33 cellular contexts compared by ENCODE assay signal in genomic region chr5:43352916-43353315, GRCh38. TPM values are rescaled to one million over a fixed set of nuclear protein-coding genes. Genes with fewer than 3 reads are reported as not detected.
"Had no signal": no experiment of that assay in that cellular context is flagged by ENCODE, and none has a peak within 500 bp of the region (broad histone marks: within the 10 kb centered on the region; RNA-seq: fewer than 3 reads in every experiment).

No MANE protein-coding gene starts in this region.

- H3K9me3 Mint-ChIP-seq: activated CD4-positive, alpha-beta memory T cell treated with anti-CD3 and anti-CD28 coated beads for 36 hours; activated naive CD4-positive, alpha-beta T cell treated with anti-CD3 and anti-CD28 coated beads for 36 hours; activated naive CD4-positive, alpha-beta T cell treated with anti-CD3 and anti-CD28 coated beads, Interleukin-2, amount 50 U/mL, for 24 hours; activated naive CD8-positive, alpha-beta T cell treated with anti-CD3 and anti-CD28 coated beads for 36 hours; activated naive CD8-positive, alpha-beta T cell treated with anti-CD3 and anti-CD28 coated beads, Interleukin-2, amount 50 U/mL, for 24 hours; activated T-helper 1 cell treated with anti-CD3 and anti-CD28 coated beads, Interleukin-12 subunit alpha, Interleukin-12 subunit beta, Interleukin-2, Interleukin-4 antibody, amounts not matched to agents 30 ng/mL and 10 ng/mL and 1 ng/mL, durations not matched to agents 14 hours and 24 hours and 36 hours; activated T-helper 2 cell treated with anti-CD3 and anti-CD28 coated beads, Interferon-gamma antibody, Interleukin-2, Interleukin-4, amounts not matched to agents 10 μg/mL and 5 μg/mL and 100 μg/mL, durations not matched to agents 14 hours and 24 hours and 36 hours; brain had no signal

- H3K4me1 ChIP-seq: adrenal gland, ascending aorta, breast epithelium, colonic mucosa had no signal

- H3K36me3 Mint-ChIP-seq: activated CD4-positive, alpha-beta memory T cell treated with anti-CD3 and anti-CD28 coated beads for 36 hours; activated CD8-positive, alpha-beta memory T cell treated with anti-CD3 and anti-CD28 coated beads, Interleukin-2, amount 10 ng/mL, durations not matched to agents 7 days and 5 days; activated naive CD4-positive, alpha-beta T cell treated with anti-CD3 and anti-CD28 coated beads, Interleukin-2, amount 50 U/mL, for 24 hours; activated naive CD8-positive, alpha-beta T cell treated with anti-CD3 and anti-CD28 coated beads for 36 hours; brain had no signal

- DNase-seq: activated CD4-positive, alpha-beta memory T cell treated with anti-CD3 and anti-CD28 coated beads for 36 hours; activated CD4-positive, alpha-beta T cell treated with anti-CD3 and anti-CD28 coated beads for 36 hours; activated CD4-positive, alpha-beta T cell treated with anti-CD3 and anti-CD28 coated beads, Interleukin-2, amount 10 ng/mL, durations not matched to agents 24 days and 14 days; activated CD4-positive, CD25-positive, alpha-beta regulatory T cell; activated CD4-positive, CD25-positive, alpha-beta regulatory T cell treated with anti-CD3 and anti-CD28 coated beads, Interleukin-2, amount 50 U/mL, for 72 hours; activated CD8-positive, alpha-beta memory T cell treated with anti-CD3 and anti-CD28 coated beads, Interleukin-2, amount 10 ng/mL, durations not matched to agents 7 days and 5 days; activated CD8-positive, alpha-beta memory T cell treated with anti-CD3 and anti-CD28 coated beads, Interleukin-2, amount 50 U/mL, for 4 hours; activated CD8-positive, alpha-beta T cell treated with anti-CD3 and anti-CD28 coated beads, Interleukin-2, amount 10 ng/mL, durations not matched to agents 7 days and 5 days; activated effector memory CD4-positive, alpha-beta T cell treated with anti-CD3 and anti-CD28 coated beads, Interleukin-2, amount 50 U/mL, for 16 hours; activated naive CD4-positive, alpha-beta T cell treated with anti-CD3 and anti-CD28 coated beads for 36 hours; activated naive CD8-positive, alpha-beta T cell treated with anti-CD3 and anti-CD28 coated beads for 36 hours; activated naive CD8-positive, alpha-beta T cell treated with anti-CD3 and anti-CD28 coated beads, Interleukin-2, amount 50 U/mL, for 24 hours; activated T-cell treated with anti-CD3 and anti-CD28 coated beads, Interleukin-2, amount 50 U/mL, for 1 hour; activated T-cell treated with anti-CD3 and anti-CD28 coated beads, Interleukin-2, amount 50 U/mL, for 48 hours; adrenal gland; amygdala; central memory CD4-positive, alpha-beta T cell; cerebellar nuclear complex; colonic mucosa; effector CD8-positive, alpha-beta T cell; foreskin fibroblast; heart left ventricle; T-helper 2 cell had no signal

- H3K4me3 Mint-ChIP-seq: activated CD4-positive, alpha-beta memory T cell treated with anti-CD3 and anti-CD28 coated beads for 36 hours; activated CD4-positive, alpha-beta T cell treated with anti-CD3 and anti-CD28 coated beads for 36 hours; activated CD4-positive, alpha-beta T cell treated with anti-CD3 and anti-CD28 coated beads, Interleukin-2, amount 10 ng/mL, durations not matched to agents 24 days and 14 days; activated CD8-positive, alpha-beta memory T cell treated with anti-CD3 and anti-CD28 coated beads, Interleukin-2, amount 10 ng/mL, durations not matched to agents 7 days and 5 days; activated CD8-positive, alpha-beta T cell treated with anti-CD3 and anti-CD28 coated beads, Interleukin-2, amount 10 ng/mL, durations not matched to agents 7 days and 5 days; activated naive CD4-positive, alpha-beta T cell treated with anti-CD3 and anti-CD28 coated beads for 36 hours; activated naive CD4-positive, alpha-beta T cell treated with anti-CD3 and anti-CD28 coated beads, Interleukin-2, amount 50 U/mL, for 24 hours; activated naive CD8-positive, alpha-beta T cell treated with anti-CD3 and anti-CD28 coated beads for 36 hours; activated naive CD8-positive, alpha-beta T cell treated with anti-CD3 and anti-CD28 coated beads, Interleukin-2, amount 50 U/mL, for 24 hours; activated T-helper 1 cell treated with anti-CD3 and anti-CD28 coated beads, Interleukin-12 subunit alpha, Interleukin-12 subunit beta, Interleukin-2, Interleukin-4 antibody, amounts not matched to agents 30 ng/mL and 10 ng/mL and 1 ng/mL, durations not matched to agents 14 hours and 24 hours and 36 hours; brain had no signal

- H3K27me3 Mint-ChIP-seq: activated CD4-positive, alpha-beta T cell treated with anti-CD3 and anti-CD28 coated beads, Interleukin-2, amount 10 ng/mL, durations not matched to agents 24 days and 14 days had no signal

- H3K4me3 ChIP-seq: adrenal gland, ascending aorta, breast epithelium, cardiac muscle cell, colonic mucosa, heart left ventricle had no signal

- H3K36me3 ChIP-seq: adrenal gland, ascending aorta, breast epithelium, cardiac muscle cell, colonic mucosa, heart left ventricle had no signal

- H3K27me3 ChIP-seq: adrenal gland, ascending aorta, breast epithelium, cardiac muscle cell, colonic mucosa had no signal

- H3K27ac Mint-ChIP-seq: activated CD4-positive, alpha-beta memory T cell treated with anti-CD3 and anti-CD28 coated beads for 36 hours; activated CD4-positive, alpha-beta T cell treated with anti-CD3 and anti-CD28 coated beads for 36 hours; activated CD4-positive, alpha-beta T cell treated with anti-CD3 and anti-CD28 coated beads, Interleukin-2, amount 10 ng/mL, durations not matched to agents 24 days and 14 days; activated CD8-positive, alpha-beta memory T cell treated with anti-CD3 and anti-CD28 coated beads, Interleukin-2, amount 10 ng/mL, durations not matched to agents 7 days and 5 days; activated CD8-positive, alpha-beta T cell treated with anti-CD3 and anti-CD28 coated beads, Interleukin-2, amount 10 ng/mL, durations not matched to agents 7 days and 5 days; activated naive CD4-positive, alpha-beta T cell treated with anti-CD3 and anti-CD28 coated beads for 36 hours; activated naive CD4-positive, alpha-beta T cell treated with anti-CD3 and anti-CD28 coated beads, Interleukin-2, amount 50 U/mL, for 24 hours; activated naive CD8-positive, alpha-beta T cell treated with anti-CD3 and anti-CD28 coated beads for 36 hours; activated naive CD8-positive, alpha-beta T cell treated with anti-CD3 and anti-CD28 coated beads, Interleukin-2, amount 50 U/mL, for 24 hours; activated T-helper 1 cell treated with anti-CD3 and anti-CD28 coated beads, Interleukin-12 subunit alpha, Interleukin-12 subunit beta, Interleukin-2, Interleukin-4 antibody, amounts not matched to agents 30 ng/mL and 10 ng/mL and 1 ng/mL, durations not matched to agents 14 hours and 24 hours and 36 hours; activated T-helper 2 cell treated with anti-CD3 and anti-CD28 coated beads, Interferon-gamma antibody, Interleukin-2, Interleukin-4, amounts not matched to agents 10 μg/mL and 5 μg/mL and 100 μg/mL, durations not matched to agents 14 hours and 24 hours and 36 hours; brain had no signal

- H3K9me3 ChIP-seq: adrenal gland, ascending aorta, breast epithelium, colonic mucosa, heart left ventricle had no signal

- H3K4me1 Mint-ChIP-seq: activated CD4-positive, alpha-beta T cell treated with anti-CD3 and anti-CD28 coated beads for 36 hours; activated CD4-positive, alpha-beta T cell treated with anti-CD3 and anti-CD28 coated beads, Interleukin-2, amount 10 ng/mL, durations not matched to agents 24 days and 14 days; activated CD8-positive, alpha-beta memory T cell treated with anti-CD3 and anti-CD28 coated beads, Interleukin-2, amount 10 ng/mL, durations not matched to agents 7 days and 5 days; activated naive CD4-positive, alpha-beta T cell treated with anti-CD3 and anti-CD28 coated beads, Interleukin-2, amount 50 U/mL, for 24 hours; activated naive CD8-positive, alpha-beta T cell treated with anti-CD3 and anti-CD28 coated beads for 36 hours; activated naive CD8-positive, alpha-beta T cell treated with anti-CD3 and anti-CD28 coated beads, Interleukin-2, amount 50 U/mL, for 24 hours had no signal

- FAIRE-seq: endometrium, frontal cortex had no signal

- H3K27ac ChIP-seq: adrenal gland, ascending aorta, breast epithelium, cardiac muscle cell, colonic mucosa, epithelial cell of prostate, heart left ventricle had no signal

- ATAC-seq: activated CD4-positive, alpha-beta T cell treated with anti-CD3 and anti-CD28 coated beads for 36 hours; activated CD8-positive, alpha-beta memory T cell treated with anti-CD3 and anti-CD28 coated beads, Interleukin-2, amount 10 ng/mL, durations not matched to agents 7 days and 5 days; activated CD8-positive, alpha-beta T cell treated with anti-CD3 and anti-CD28 coated beads, Interleukin-2, amount 10 ng/mL, durations not matched to agents 7 days and 5 days; activated naive CD8-positive, alpha-beta T cell treated with anti-CD3 and anti-CD28 coated beads, Interleukin-2, amount 50 U/mL, for 24 hours; heart left ventricle had no signal

RNA-seq across cellular contexts. Expression of gene CCL28, which starts 59.3 kb away (rescaled TPM):
- total RNA-seq: ascending aorta, cardiac muscle cell had no signal
- polyA plus RNA-seq: cardiac muscle cell had no signal
